In the genomic region with DNA sequence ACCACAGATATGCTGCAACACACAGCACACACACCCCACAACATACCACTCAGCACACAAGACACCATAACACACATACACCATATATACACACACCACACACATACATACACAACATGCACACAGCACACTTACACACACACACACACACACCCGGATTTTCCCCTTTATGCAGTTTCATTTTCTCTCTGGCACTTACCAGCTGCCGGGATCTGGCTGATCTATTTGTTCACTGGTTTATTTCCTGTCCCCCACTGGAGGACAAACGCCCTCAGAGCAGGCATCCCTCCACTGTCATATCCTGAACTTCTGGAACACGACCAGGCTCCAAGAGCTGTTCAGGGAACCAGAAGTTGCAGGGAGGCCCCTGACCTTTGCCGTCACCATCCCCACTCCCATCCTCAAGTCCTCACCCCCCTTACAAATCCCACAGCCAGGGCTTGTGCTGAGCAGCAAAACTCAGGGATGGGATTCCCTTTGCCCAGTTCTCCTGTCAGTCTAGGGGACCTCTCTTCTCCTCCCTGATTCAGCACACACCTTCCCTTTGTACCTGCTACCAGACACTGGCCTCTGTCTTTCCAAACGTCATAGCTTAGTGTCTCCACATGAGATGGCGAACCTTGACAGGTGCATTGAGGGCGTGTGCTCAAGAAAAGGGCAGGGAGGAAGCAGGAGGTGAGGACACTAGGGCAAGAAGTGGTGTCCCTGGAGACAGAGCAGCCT, we compare ENCODE assay signal across 1 cellular context.
TF ChIP-seq lines count a peak whose summit lies in the region.

No MANE protein-coding gene starts in this region.

TF ChIP-seq in H1, 55 proteins besides CTCF, POLR2A, EP300 and RAD21:
- TF ChIP-seq POU5F1 (IDR thresholded peaks at IDR 0.05; ENCODE audit: low read depth, low read length) (no peak), HDAC2 (IDR thresholded peaks at IDR 0.05; ENCODE audit: borderline replicate concordance in 1 of 2, low read depth in 2 of 2, low read length in 2 of 2) (no peak), GABPA (IDR thresholded peaks at IDR 0.05; ENCODE audit: borderline replicate concordance, insufficient read depth, low read length) (no peak), RBBP5 (IDR thresholded peaks at IDR 0.05; ENCODE audit: borderline replicate concordance, low read depth, low read length) (no peak), KDM4A (IDR thresholded peaks at IDR 0.05; ENCODE audit: low read depth, low read length, severe bottlenecking) (no peak), BRCA1 (IDR thresholded peaks at IDR 0.05; ENCODE audit: low read depth, low read length) (no peak), JUN (IDR thresholded peaks at IDR 0.05; ENCODE audit: low read depth, low read length) (no peak), POLR2AphosphoS5 (IDR thresholded peaks at IDR 0.05; ENCODE audit: low read depth, low read length) (no peak), EGR1 (IDR thresholded peaks at IDR 0.05; ENCODE audit: borderline replicate concordance, low read depth, low read length) (no peak), CREB1 (IDR thresholded peaks at IDR 0.05) (no peak), SUZ12 (IDR thresholded peaks at IDR 0.05; ENCODE audit: low read length) (no peak), KDM1A (IDR thresholded peaks at IDR 0.05; ENCODE audit: borderline replicate concordance, low read length) (no peak), CHD7 (IDR thresholded peaks at IDR 0.05; ENCODE audit: insufficient replicate concordance, low read length) (no peak), RXRA (IDR thresholded peaks at IDR 0.05; ENCODE audit: insufficient read depth, low read depth, low read length) (no peak), KDM5A (IDR thresholded peaks at IDR 0.05; ENCODE audit: low read length) (no peak), SAP30 (IDR thresholded peaks at IDR 0.05; ENCODE audit: insufficient read depth, insufficient replicate concordance, low read length) (no peak), TBP (IDR thresholded peaks at IDR 0.05; ENCODE audit: low read depth, low read length) (no peak), SIN3A (conservative IDR thresholded peaks at IDR 0.05 in 1 of 2, IDR thresholded peaks at IDR 0.05 in 1 of 2; ENCODE audit: low read depth in 1 of 2, low read length in 2 of 2) (no peak)
- TF ChIP-seq, protein P1, sequence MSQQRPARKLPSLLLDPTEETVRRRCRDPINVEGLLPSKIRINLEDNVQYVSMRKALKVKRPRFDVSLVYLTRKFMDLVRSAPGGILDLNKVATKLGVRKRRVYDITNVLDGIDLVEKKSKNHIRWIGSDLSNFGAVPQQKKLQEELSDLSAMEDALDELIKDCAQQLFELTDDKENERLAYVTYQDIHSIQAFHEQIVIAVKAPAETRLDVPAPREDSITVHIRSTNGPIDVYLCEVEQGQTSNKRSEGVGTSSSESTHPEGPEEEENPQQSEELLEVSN (IDR thresholded peaks at IDR 0.05): no peak
- TF ChIP-seq, protein P2, sequence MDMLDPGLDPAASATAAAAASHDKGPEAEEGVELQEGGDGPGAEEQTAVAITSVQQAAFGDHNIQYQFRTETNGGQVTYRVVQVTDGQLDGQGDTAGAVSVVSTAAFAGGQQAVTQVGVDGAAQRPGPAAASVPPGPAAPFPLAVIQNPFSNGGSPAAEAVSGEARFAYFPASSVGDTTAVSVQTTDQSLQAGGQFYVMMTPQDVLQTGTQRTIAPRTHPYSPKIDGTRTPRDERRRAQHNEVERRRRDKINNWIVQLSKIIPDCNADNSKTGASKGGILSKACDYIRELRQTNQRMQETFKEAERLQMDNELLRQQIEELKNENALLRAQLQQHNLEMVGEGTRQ (IDR thresholded peaks at IDR 0.05; ENCODE audit: low read length): no peak
